ENCODE assay signal across 8 cellular contexts in genomic region chr1:51648180-51649109, GRCh38. TPM values are rescaled to one million over a fixed set of nuclear protein-coding genes. Genes with fewer than 3 reads are reported as not detected.
DNase-seq lines count a peak whose midpoint lies in the region; ATAC-seq and TF ChIP-seq lines count a peak whose summit lies in the region.

No MANE protein-coding gene starts in this region.

- no peaks in the 10 kb centered on the region for H3K9me3 ChIP-seq in neural progenitor cell (ENCODE audit: low read depth)

- H3K27me3 ChIP-seq in neural progenitor cell: no peaks in the 10 kb centered on the region

- no peaks in the 10 kb centered on the region for H3K27me3 Mint-ChIP-seq in neural progenitor cell (ENCODE audit: insufficient read depth, low read depth)

- H3K4me1 Mint-ChIP-seq in neural progenitor cell: peaks cover 17% of the 10 kb centered on the region

- no peak overlapping the region for H3K4me2 ChIP-seq in neural progenitor cell

- peaks cover 2% of the 10 kb centered on the region for H3K9me3 Mint-ChIP-seq in neural progenitor cell

- DNase-seq in CMK (ENCODE audit: low read depth) (peak; percentile 48), NCI-H2196 treated with DMSO at 0.1 percent for 48 hours (lab: John Stamatoyannopoulos, UW; ENCODE audit: unreplicated experiment) (peak; percentile 16), ecto neural progenitor cell (ENCODE audit: low spot score) (peak; percentile 52), neural progenitor cell (ENCODE audit: low spot score) (peak; percentile 45)
- no peak for DNase-seq in activated CD4-positive, alpha-beta T cell treated with anti-CD3 and anti-CD28 coated beads for 1 hour
- no peak for DNase-seq in effector CD4-positive, alpha-beta T cell

- H3K36me3 Mint-ChIP-seq in neural progenitor cell: peaks cover 2% of the 10 kb centered on the region

- no peak for TF ChIP-seq CTCF in neural progenitor cell (IDR thresholded peaks at IDR 0.05)

- peaks cover 31% of the 10 kb centered on the region for H3K79me2 ChIP-seq in neural progenitor cell (ENCODE audit: low read depth)

- H2AFZ ChIP-seq in neural progenitor cell (replicated peaks): no peak overlapping the region

- no peaks in the 10 kb centered on the region for H3K36me3 ChIP-seq in neural progenitor cell

- H3K27ac ChIP-seq in neural progenitor cell: no peak overlapping the region

- peaks cover 28% of the 10 kb centered on the region for H3K4me1 ChIP-seq in neural progenitor cell

- peaks cover 17% of the 10 kb centered on the region for H4K20me1 ChIP-seq in neural progenitor cell (ENCODE audit: low read depth)

- H3K4me3 Mint-ChIP-seq in neural progenitor cell: no peak overlapping the region

- no peaks in the 10 kb centered on the region for H3F3A ChIP-seq in neural progenitor cell (ENCODE audit: low read depth)

- peak overlapping the region; percentile 44 for H3K27ac Mint-ChIP-seq in neural progenitor cell

- H3K4me3 ChIP-seq in neural progenitor cell: no peak overlapping the region

- no peak overlapping the region for H3K9ac ChIP-seq in neural progenitor cell

- ATAC-seq in HG02610 (IDR thresholded peaks at IDR 0.05; ENCODE audit: unreplicated experiment): no peak
- ATAC-seq in HG02885 (IDR thresholded peaks at IDR 0.05; ENCODE audit: poor library complexity, unreplicated experiment): no peak

RNA-seq across cellular contexts. Expression of gene OSBPL9, which starts 31.6 kb away (rescaled TPM):
- 112 and 149 TPM in 2 replicates for total RNA-seq in neural progenitor cell (ENCODE audit: low replicate concordance)

Comparison
In these comparisons a context has a peak if more than half of its experiments do, and no peak if none do; other contexts are left out.
1. DNase-seq: peak in CMK (single experiment), NCI-H2196 treated with DMSO at 0.1 percent for 48 hours (single experiment), ecto neural progenitor cell (single experiment) and neural progenitor cell (single experiment); none in activated CD4-positive, alpha-beta T cell treated with anti-CD3 and anti-CD28 coated beads for 1 hour (single experiment) and effector CD4-positive, alpha-beta T cell (single experiment).